9 cellular contexts compared by ENCODE assay signal in the genomic region with DNA sequence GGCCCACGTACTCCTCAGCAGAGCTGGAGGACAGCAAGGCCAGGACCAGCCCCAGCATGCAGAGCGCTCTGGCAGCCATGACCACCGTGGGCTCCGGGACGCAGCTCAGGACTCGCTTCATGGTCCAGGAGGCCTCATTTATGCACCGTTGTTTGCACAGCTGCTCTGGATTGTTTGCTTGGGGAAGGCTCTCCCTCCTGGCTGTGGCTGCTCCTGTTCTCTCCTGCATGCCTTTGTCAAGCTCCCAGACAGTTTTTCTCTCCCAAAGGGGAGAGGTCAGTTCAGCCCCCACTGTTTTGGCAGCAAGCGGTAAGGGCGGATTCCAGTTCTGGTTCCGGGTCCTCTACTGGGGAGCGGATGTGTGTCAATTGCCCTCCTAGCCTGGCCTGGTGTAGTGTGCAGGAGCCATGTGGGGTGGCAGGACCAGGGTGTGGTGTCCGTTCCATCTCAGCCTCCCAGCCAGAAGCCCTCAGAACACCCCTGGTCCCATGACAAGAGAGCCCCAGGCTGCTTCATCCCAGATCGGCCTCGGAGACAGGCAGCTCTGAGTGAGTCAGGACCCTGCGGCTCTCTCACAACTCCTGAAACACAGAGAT. TPM values are rescaled to one million over a fixed set of nuclear protein-coding genes. Genes with fewer than 3 reads are reported as not detected.
DNase-seq lines count a peak whose midpoint lies in the region; ATAC-seq, FAIRE-seq and TF ChIP-seq lines count a peak whose summit lies in the region.
"Had no signal": no experiment of that assay in that cellular context is flagged by ENCODE, and none has a peak within 500 bp of the region (broad histone marks: within the 10 kb centered on the region; RNA-seq: fewer than 3 reads in every experiment).

A gene with protein sequence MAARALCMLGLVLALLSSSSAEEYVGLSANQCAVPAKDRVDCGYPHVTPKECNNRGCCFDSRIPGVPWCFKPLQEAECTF (minus strand): TSS at position 114 of the 596 bp plus-strand sequence. CDS start 35 bp downstream, at position 79.

- no peak for FAIRE-seq in H54 (lab: Jason Lieb, UNC)

- peaks cover 15% of the 10 kb centered on the region for H3K4me1 ChIP-seq in left ventricle myocardium inferior
- H3K4me1 ChIP-seq in sigmoid colon = no peaks in the 10 kb centered on the region

- TF ChIP-seq EP300 in sigmoid colon (IDR thresholded peaks at IDR 0.05) = no peak

- H3K27me3 ChIP-seq in left ventricle myocardium inferior (ENCODE audit: low read depth) (peaks cover 3% of the 10 kb centered on the region), sigmoid colon (peaks cover 0 to 18% (median 4%) of the 10 kb centered on the region in 3 donors)

- H3K4me3 ChIP-seq in left ventricle myocardium inferior (no peak within 1 kb of the TSS), sigmoid colon (no peak within 1 kb of the TSS)

- H3K36me3 ChIP-seq in left ventricle myocardium inferior = no peaks in the 10 kb centered on the region
- H3K36me3 ChIP-seq in sigmoid colon = no peaks in the 10 kb centered on the region

- H3K9me3 ChIP-seq in left ventricle myocardium inferior (replicated peaks) (no peaks in the 10 kb centered on the region), sigmoid colon (no peaks in the 10 kb centered on the region)

- 16 to 70% methylated on average over 15 of the region's 15 CpGs for WGBS in sigmoid colon, 2 donors

- DNase-seq in NCI-H1105 treated with DMSO at 0.1 percent for 48 hours (lab: John Stamatoyannopoulos, UW) (peak; percentile 91), NCI-H748 treated with DMSO at 0.1 percent for 48 hours (lab: John Stamatoyannopoulos, UW) (peak; percentile 93), left ventricle myocardium inferior (no peak), sigmoid colon (no peak), H54 (ENCODE audit: insufficient read length, low spot score) (no peak), cerebellum (ENCODE audit: low spot score) (no peak)
- DNase-seq: activated B cell treated with CpG ODN at 0.5 μM for 24 hours, left cardiac atrium had no signal

- intact Hi-C loops in left ventricle myocardium inferior (cut with micrococcal nuclease) = no loop called here
- intact Hi-C loops in sigmoid colon (cut with DNase I) = no loop called here

- no peak for ATAC-seq in GM21529 (IDR thresholded peaks at IDR 0.05; ENCODE audit: unreplicated experiment)

- TF ChIP-seq CTCF in left ventricle myocardium inferior (IDR thresholded peaks at IDR 0.05; ENCODE audit: borderline replicate concordance) = no peak
- TF ChIP-seq CTCF in sigmoid colon (IDR thresholded peaks at IDR 0.05) = no peak

- peak within 1 kb of the TSS; percentile 60 for H3K27ac ChIP-seq in left ventricle myocardium inferior (replicated peaks)
- peak within 1 kb of the TSS in 1 of 4 donors; percentile 17 for H3K27ac ChIP-seq in sigmoid colon

- TF ChIP-seq POLR2A in sigmoid colon (IDR thresholded peaks at IDR 0.05) (no peak), H54 (IDR thresholded peaks at IDR 0.05; ENCODE audit: low read depth, low read length) (no peak)

RNA-seq across cellular contexts. Expression of the gene that starts here (rescaled TPM):
- total RNA-seq in left ventricle myocardium inferior = 2.9 TPM
- 10 to 100 TPM; 14.3 to 45.1 (median 23.7) TPM for total RNA-seq in sigmoid colon
- 1,000 to 10,000 TPM; 1,800 to 7,065 (median 3,772) TPM for polyA plus RNA-seq in sigmoid colon
- not detected for total RNA-seq in cerebellum
- total RNA-seq: activated B cell treated with CpG ODN at 0.5 μM for 24 hours had no signal

Comparison
In these comparisons a context has a peak if more than half of its experiments do, and no peak if none do; other contexts are left out.
1. DNase-seq: peak in NCI-H1105 treated with DMSO at 0.1 percent for 48 hours (single experiment) and NCI-H748 treated with DMSO at 0.1 percent for 48 hours (single experiment); none in left ventricle myocardium inferior (single experiment), sigmoid colon (single experiment), H54 (single experiment) and cerebellum (single experiment).